ENCODE assay signal across 5 cellular contexts in the genomic region with DNA sequence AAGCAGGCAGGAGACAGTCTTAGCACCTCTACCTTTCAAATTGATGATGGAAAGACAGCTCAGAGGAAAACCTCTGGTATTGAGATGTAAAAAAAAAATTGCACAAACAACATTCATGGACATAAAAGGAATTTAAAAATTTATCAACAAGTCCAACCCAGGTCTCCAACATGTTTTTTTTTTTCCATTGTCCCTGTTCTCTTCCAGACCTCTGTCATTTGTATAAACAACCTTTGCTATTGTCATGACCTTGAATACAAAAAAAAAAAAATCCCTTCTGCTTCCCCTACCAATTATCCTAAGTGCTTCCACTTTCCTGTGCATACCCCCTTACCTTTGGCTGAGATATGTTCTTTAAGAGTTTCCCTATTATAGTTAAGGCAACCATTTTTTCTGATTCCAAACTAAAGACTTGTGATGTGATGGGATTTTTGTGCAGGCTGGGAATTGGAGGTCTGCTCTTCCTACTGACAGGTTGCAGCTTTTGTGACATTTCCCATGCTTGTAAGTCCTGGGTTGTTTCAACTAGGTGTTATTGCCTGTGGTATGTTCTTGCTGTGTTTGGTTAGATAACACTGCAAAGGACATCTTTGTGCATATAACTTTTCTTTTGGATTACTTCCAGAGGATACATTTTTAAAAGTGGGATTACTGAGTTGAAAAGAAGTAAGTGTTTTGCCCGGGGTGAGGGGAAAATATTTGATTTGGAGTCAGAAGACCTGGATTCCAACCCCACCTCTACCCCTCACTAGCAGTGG.
TF ChIP-seq lines count a peak whose summit lies in the region.

No MANE protein-coding gene starts in this region.

TF ChIP-seq in SK-N-SH treated with all-trans-retinoic acid at 6 μM for 48 hours, 23 proteins besides CTCF, POLR2A, EP300 and RAD21:
- TF ChIP-seq OSR1 (CRISPR knock-in tag; IDR thresholded peaks at IDR 0.05) = no peak
- TF ChIP-seq, protein P1, sequence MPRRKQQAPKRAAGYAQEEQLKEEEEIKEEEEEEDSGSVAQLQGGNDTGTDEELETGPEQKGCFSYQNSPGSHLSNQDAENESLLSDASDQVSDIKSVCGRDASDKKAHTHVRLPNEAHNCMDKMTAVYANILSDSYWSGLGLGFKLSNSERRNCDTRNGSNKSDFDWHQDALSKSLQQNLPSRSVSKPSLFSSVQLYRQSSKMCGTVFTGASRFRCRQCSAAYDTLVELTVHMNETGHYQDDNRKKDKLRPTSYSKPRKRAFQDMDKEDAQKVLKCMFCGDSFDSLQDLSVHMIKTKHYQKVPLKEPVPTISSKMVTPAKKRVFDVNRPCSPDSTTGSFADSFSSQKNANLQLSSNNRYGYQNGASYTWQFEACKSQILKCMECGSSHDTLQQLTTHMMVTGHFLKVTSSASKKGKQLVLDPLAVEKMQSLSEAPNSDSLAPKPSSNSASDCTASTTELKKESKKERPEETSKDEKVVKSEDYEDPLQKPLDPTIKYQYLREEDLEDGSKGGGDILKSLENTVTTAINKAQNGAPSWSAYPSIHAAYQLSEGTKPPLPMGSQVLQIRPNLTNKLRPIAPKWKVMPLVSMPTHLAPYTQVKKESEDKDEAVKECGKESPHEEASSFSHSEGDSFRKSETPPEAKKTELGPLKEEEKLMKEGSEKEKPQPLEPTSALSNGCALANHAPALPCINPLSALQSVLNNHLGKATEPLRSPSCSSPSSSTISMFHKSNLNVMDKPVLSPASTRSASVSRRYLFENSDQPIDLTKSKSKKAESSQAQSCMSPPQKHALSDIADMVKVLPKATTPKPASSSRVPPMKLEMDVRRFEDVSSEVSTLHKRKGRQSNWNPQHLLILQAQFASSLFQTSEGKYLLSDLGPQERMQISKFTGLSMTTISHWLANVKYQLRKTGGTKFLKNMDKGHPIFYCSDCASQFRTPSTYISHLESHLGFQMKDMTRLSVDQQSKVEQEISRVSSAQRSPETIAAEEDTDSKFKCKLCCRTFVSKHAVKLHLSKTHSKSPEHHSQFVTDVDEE (CRISPR knock-in tag; IDR thresholded peaks at IDR 0.05) = no peak
- TF ChIP-seq ZNF8 (CRISPR knock-in tag; IDR thresholded peaks at IDR 0.05) = peak; percentile 91

TF ChIP-seq in SK-N-SH, 30 proteins besides CTCF, POLR2A, EP300 and RAD21:
- TF ChIP-seq ELF1 (IDR thresholded peaks at IDR 0.05) (no peak), MEF2A (IDR thresholded peaks at IDR 0.05; ENCODE audit: borderline replicate concordance, low read depth) (no peak)

TF ChIP-seq in HepG2, 621 proteins besides CTCF, POLR2A, EP300 and RAD21 (continues in another document):
- TF ChIP-seq RFX3 (CRISPR knock-in tag; IDR thresholded peaks at IDR 0.05) (no peak), HOXA9 (CRISPR knock-in tag; IDR thresholded peaks at IDR 0.05; ENCODE audit: borderline replicate concordance) (no peak), SOX5 (CRISPR knock-in tag; IDR thresholded peaks at IDR 0.05; ENCODE audit: borderline replicate concordance) (0 out of 2 replicates have a peak, but pooled peaks have one; percentile 14), ZNF101 (CRISPR knock-in tag; IDR thresholded peaks at IDR 0.05; ENCODE audit: borderline replicate concordance, low read depth) (no peak), SRY (CRISPR knock-in tag; IDR thresholded peaks at IDR 0.05) (no peak), SOX13 (IDR thresholded peaks at IDR 0.05) (no peak), SOX13 (CRISPR knock-in tag; conservative IDR thresholded peaks at IDR 0.05 in 1 of 2, IDR thresholded peaks at IDR 0.05 in 1 of 2) (peak in 1 of 2 experiments; percentile 53; a peak in 1 of 4 replicates), ETV6 (CRISPR knock-in tag; conservative IDR thresholded peaks at IDR 0.05) (no peak)
- TF ChIP-seq, protein P2, sequence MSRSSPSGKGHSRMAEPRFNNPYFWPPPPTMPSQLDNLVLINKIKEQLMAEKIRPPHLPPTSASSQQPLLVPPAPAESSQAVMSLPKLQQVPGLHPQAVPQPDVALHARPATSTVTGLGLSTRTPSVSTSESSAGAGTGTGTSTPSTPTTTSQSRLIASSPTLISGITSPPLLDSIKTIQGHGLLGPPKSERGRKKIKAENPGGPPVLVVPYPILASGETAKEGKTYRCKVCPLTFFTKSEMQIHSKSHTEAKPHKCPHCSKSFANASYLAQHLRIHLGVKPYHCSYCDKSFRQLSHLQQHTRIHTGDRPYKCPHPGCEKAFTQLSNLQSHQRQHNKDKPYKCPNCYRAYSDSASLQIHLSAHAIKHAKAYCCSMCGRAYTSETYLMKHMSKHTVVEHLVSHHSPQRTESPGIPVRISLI (CRISPR knock-in tag; IDR thresholded peaks at IDR 0.05; ENCODE audit: borderline replicate concordance) = peak; percentile 24; the same call in 1 of the 2 replicates
- TF ChIP-seq, protein P3, sequence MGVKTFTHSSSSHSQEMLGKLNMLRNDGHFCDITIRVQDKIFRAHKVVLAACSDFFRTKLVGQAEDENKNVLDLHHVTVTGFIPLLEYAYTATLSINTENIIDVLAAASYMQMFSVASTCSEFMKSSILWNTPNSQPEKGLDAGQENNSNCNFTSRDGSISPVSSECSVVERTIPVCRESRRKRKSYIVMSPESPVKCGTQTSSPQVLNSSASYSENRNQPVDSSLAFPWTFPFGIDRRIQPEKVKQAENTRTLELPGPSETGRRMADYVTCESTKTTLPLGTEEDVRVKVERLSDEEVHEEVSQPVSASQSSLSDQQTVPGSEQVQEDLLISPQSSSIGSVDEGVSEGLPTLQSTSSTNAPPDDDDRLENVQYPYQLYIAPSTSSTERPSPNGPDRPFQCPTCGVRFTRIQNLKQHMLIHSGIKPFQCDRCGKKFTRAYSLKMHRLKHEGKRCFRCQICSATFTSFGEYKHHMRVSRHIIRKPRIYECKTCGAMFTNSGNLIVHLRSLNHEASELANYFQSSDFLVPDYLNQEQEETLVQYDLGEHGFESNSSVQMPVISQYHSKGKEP (CRISPR knock-in tag; IDR thresholded peaks at IDR 0.05) = no peak
- TF ChIP-seq, protein P4, sequence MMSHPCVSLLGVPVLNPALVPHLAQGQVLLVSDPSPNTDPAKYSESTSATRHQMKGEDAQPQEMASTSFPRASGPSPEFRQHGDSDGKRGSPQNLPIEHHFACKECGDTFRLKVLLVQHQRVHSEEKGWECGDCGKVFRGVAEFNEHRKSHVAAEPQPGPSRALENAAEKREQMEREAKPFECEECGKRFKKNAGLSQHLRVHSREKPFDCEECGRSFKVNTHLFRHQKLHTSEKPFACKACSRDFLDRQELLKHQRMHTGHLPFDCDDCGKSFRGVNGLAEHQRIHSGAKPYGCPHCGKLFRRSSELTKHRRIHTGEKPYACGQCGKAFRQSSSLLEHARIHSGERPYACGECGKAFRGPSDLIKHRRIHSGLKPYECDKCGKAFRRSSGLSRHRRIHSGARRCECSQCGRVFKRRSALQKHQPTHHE (CRISPR knock-in tag; IDR thresholded peaks at IDR 0.05; ENCODE audit: borderline replicate concordance) = no peak

TF ChIP-seq in endothelial cell of umbilical vein, 7 proteins besides CTCF, POLR2A, EP300 and RAD21:
- TF ChIP-seq MYC (IDR thresholded peaks at IDR 0.05; ENCODE audit: low read depth, low read length) = no peak
- no peak for TF ChIP-seq JUN (IDR thresholded peaks at IDR 0.05; ENCODE audit: borderline replicate concordance, insufficient read depth, insufficient read length, low read depth)
- no peak for TF ChIP-seq FOS (IDR thresholded peaks at IDR 0.05; ENCODE audit: borderline replicate concordance, insufficient read depth, low read length)
- no peak for TF ChIP-seq POLR2AphosphoS5 (IDR thresholded peaks at IDR 0.05; ENCODE audit: insufficient read depth, low read depth, low read length)
- TF ChIP-seq, protein P5, sequence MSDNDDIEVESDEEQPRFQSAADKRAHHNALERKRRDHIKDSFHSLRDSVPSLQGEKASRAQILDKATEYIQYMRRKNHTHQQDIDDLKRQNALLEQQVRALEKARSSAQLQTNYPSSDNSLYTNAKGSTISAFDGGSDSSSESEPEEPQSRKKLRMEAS (IDR thresholded peaks at IDR 0.05; ENCODE audit: insufficient read depth, insufficient read length) = no peak
- TF ChIP-seq GATA2 (IDR thresholded peaks at IDR 0.05; ENCODE audit: insufficient read depth, insufficient read length, low read depth, low read length) = no peak
- TF ChIP-seq EZH2 (IDR thresholded peaks at IDR 0.05; ENCODE audit: borderline replicate concordance, low read depth, low read length, severe bottlenecking) = no peak

TF ChIP-seq in GM23338, 12 proteins besides CTCF, POLR2A, EP300 and RAD21 (continues in another document):
- TF ChIP-seq CREB1 (CRISPR knock-in tag; IDR thresholded peaks at IDR 0.05; ENCODE audit: low read depth) = no peak
- TF ChIP-seq POLR2AphosphoS5 (IDR thresholded peaks at IDR 0.05; ENCODE audit: low read depth) = no peak
- TF ChIP-seq, protein P6, sequence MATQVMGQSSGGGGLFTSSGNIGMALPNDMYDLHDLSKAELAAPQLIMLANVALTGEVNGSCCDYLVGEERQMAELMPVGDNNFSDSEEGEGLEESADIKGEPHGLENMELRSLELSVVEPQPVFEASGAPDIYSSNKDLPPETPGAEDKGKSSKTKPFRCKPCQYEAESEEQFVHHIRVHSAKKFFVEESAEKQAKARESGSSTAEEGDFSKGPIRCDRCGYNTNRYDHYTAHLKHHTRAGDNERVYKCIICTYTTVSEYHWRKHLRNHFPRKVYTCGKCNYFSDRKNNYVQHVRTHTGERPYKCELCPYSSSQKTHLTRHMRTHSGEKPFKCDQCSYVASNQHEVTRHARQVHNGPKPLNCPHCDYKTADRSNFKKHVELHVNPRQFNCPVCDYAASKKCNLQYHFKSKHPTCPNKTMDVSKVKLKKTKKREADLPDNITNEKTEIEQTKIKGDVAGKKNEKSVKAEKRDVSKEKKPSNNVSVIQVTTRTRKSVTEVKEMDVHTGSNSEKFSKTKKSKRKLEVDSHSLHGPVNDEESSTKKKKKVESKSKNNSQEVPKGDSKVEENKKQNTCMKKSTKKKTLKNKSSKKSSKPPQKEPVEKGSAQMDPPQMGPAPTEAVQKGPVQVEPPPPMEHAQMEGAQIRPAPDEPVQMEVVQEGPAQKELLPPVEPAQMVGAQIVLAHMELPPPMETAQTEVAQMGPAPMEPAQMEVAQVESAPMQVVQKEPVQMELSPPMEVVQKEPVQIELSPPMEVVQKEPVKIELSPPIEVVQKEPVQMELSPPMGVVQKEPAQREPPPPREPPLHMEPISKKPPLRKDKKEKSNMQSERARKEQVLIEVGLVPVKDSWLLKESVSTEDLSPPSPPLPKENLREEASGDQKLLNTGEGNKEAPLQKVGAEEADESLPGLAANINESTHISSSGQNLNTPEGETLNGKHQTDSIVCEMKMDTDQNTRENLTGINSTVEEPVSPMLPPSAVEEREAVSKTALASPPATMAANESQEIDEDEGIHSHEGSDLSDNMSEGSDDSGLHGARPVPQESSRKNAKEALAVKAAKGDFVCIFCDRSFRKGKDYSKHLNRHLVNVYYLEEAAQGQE (IDR thresholded peaks at IDR 0.05; ENCODE audit: unreplicated experiment) = no peak
- TF ChIP-seq, protein P7, sequence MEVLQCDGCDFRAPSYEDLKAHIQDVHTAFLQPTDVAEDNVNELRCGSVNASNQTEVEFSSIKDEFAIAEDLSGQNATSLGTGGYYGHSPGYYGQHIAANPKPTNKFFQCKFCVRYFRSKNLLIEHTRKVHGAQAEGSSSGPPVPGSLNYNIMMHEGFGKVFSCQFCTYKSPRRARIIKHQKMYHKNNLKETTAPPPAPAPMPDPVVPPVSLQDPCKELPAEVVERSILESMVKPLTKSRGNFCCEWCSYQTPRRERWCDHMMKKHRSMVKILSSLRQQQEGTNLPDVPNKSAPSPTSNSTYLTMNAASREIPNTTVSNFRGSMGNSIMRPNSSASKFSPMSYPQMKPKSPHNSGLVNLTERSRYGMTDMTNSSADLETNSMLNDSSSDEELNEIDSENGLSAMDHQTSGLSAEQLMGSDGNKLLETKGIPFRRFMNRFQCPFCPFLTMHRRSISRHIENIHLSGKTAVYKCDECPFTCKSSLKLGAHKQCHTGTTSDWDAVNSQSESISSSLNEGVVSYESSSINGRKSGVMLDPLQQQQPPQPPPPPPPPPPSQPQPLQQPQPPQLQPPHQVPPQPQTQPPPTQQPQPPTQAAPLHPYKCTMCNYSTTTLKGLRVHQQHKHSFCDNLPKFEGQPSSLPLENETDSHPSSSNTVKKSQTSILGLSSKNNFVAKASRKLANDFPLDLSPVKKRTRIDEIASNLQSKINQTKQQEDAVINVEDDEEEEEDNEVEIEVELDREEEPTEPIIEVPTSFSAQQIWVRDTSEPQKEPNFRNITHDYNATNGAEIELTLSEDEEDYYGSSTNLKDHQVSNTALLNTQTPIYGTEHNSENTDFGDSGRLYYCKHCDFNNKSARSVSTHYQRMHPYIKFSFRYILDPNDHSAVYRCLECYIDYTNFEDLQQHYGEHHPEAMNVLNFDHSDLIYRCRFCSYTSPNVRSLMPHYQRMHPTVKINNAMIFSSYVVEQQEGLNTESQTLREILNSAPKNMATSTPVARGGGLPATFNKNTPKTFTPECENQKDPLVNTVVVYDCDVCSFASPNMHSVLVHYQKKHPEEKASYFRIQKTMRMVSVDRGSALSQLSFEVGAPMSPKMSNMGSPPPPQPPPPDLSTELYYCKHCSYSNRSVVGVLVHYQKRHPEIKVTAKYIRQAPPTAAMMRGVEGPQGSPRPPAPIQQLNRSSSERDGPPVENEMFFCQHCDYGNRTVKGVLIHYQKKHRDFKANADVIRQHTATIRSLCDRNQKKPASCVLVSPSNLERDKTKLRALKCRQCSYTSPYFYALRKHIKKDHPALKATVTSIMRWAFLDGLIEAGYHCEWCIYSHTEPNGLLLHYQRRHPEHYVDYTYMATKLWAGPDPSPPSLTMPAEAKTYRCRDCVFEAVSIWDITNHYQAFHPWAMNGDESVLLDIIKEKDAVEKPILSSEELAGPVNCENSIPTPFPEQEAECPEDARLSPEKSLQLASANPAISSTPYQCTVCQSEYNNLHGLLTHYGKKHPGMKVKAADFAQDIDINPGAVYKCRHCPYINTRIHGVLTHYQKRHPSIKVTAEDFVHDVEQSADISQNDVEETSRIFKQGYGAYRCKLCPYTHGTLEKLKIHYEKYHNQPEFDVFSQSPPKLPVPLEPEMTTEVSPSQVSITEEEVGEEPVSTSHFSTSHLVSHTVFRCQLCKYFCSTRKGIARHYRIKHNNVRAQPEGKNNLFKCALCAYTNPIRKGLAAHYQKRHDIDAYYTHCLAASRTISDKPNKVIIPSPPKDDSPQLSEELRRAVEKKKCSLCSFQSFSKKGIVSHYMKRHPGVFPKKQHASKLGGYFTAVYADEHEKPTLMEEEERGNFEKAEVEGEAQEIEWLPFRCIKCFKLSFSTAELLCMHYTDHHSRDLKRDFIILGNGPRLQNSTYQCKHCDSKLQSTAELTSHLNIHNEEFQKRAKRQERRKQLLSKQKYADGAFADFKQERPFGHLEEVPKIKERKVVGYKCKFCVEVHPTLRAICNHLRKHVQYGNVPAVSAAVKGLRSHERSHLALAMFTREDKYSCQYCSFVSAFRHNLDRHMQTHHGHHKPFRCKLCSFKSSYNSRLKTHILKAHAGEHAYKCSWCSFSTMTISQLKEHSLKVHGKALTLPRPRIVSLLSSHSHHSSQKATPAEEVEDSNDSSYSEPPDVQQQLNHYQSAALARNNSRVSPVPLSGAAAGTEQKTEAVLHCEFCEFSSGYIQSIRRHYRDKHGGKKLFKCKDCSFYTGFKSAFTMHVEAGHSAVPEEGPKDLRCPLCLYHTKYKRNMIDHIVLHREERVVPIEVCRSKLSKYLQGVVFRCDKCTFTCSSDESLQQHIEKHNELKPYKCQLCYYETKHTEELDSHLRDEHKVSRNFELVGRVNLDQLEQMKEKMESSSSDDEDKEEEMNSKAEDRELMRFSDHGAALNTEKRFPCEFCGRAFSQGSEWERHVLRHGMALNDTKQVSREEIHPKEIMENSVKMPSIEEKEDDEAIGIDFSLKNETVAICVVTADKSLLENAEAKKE (CRISPR knock-in tag; IDR thresholded peaks at IDR 0.05) = no peak
- TF ChIP-seq NANOG (IDR thresholded peaks at IDR 0.05; ENCODE audit: borderline replicate concordance) = no peak
- TF ChIP-seq ZNF114 (CRISPR knock-in tag; IDR thresholded peaks at IDR 0.05) = no peak
- TF ChIP-seq EZH2 (IDR thresholded peaks at IDR 0.05; ENCODE audit: low read depth, unreplicated experiment) = no peak
- TF ChIP-seq EZH2phosphoT487 (IDR thresholded peaks at IDR 0.05; ENCODE audit: unreplicated experiment) = no peak
- TF ChIP-seq, protein P8, sequence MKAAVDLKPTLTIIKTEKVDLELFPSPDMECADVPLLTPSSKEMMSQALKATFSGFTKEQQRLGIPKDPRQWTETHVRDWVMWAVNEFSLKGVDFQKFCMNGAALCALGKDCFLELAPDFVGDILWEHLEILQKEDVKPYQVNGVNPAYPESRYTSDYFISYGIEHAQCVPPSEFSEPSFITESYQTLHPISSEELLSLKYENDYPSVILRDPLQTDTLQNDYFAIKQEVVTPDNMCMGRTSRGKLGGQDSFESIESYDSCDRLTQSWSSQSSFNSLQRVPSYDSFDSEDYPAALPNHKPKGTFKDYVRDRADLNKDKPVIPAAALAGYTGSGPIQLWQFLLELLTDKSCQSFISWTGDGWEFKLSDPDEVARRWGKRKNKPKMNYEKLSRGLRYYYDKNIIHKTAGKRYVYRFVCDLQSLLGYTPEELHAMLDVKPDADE (IDR thresholded peaks at IDR 0.05) = no peak
- TF ChIP-seq ZNF331 (CRISPR knock-in tag; IDR thresholded peaks at IDR 0.05; ENCODE audit: low read depth) = no peak
